In genomic region chr16:66563574-66564334, GRCh38 we compare ENCODE assay signal across 26 cellular contexts. TPM values are rescaled to one million over a fixed set of nuclear protein-coding genes. Genes with fewer than 3 reads are reported as not detected.
DNase-seq lines count a peak whose midpoint lies in the region; ATAC-seq and TF ChIP-seq lines count a peak whose summit lies in the region.
"Had no signal": no experiment of that assay in that cellular context is flagged by ENCODE, and none has a peak within 500 bp of the region (broad histone marks: within the 10 kb centered on the region; RNA-seq: fewer than 3 reads in every experiment).

No MANE protein-coding gene starts in this region.

- H3K9me3 ChIP-seq in CD8-positive, alpha-beta memory T cell (ENCODE audit: low read length) = no peaks in the 10 kb centered on the region
- no peaks in the 10 kb centered on the region for H3K9me3 ChIP-seq in T-helper 17 cell (ENCODE audit: control insufficient read depth, low read length, poor library complexity, severe bottlenecking)
- H3K9me3 ChIP-seq in ascending aorta = no peaks in the 10 kb centered on the region
- H3K9me3 ChIP-seq: A549, Peyer's patch had no signal

- DNase-seq in activated CD4-positive, alpha-beta T cell treated with anti-CD3 and anti-CD28 coated beads, Interleukin-2, amount 10 ng/mL, durations not matched to agents 24 days and 14 days = no peak
- no peak for DNase-seq in activated CD4-positive, alpha-beta T cell treated with anti-CD3 and anti-CD28 coated beads, Interleukin-2, amount 10 ng/mL, durations not matched to agents 7 days and 5 days
- DNase-seq in CD8-positive, alpha-beta memory T cell = no peak
- no peak for DNase-seq in T-helper 17 cell
- no peak for DNase-seq in immature natural killer cell
- no peak for DNase-seq in ascending aorta (ENCODE audit: low spot score in 2 of 2)
- DNase-seq: DMS 273 treated with DMSO at 0.1 percent for 48 hours; effector memory CD4-positive, alpha-beta T cell; GF-D8; H7; left colon; NCI-H187; NCI-H2227 treated with DMSO at 0.1 percent for 48 hours; NCI-H82; Peyer's patch; stimulated activated CD4-positive, alpha-beta T cell treated with anti-CD3 and anti-CD28 coated beads, Interleukin-4, amount 100 ng/mL, for 24 hours; substantia nigra had no signal

- no peak overlapping the region for H3K4me3 ChIP-seq in CD8-positive, alpha-beta memory T cell (ENCODE audit: low read length)
- H3K4me3 ChIP-seq in ascending aorta = no peak overlapping the region
- H3K4me3 ChIP-seq: A549, Peyer's patch had no signal

- CTCF ChIA-PET in activated CD4-positive, alpha-beta T cell treated with anti-CD3 and anti-CD28 coated beads, Interleukin-2, amount 10 ng/mL, durations not matched to agents 7 days and 5 days (lab: Charles Lee) = interaction anchor here (0.6 to 2.1 kb wide), 6 partner anchors 10 to 69 kb away, joined by 3 to 11 read pairs (median 4); partner anchors contain the start of gene CMTM2
- CTCF ChIA-PET in CD8-positive, alpha-beta memory T cell (lab: Charles Lee) = interaction anchor here (0.7 to 3.5 kb wide), 18 partner anchors 9 to 188 kb away, joined by 3 to 33 read pairs (median 6); partner anchors contain the start of genes CKLF, CMTM2 and CMTM3

- peaks cover 38% of the 10 kb centered on the region for H3K4me1 ChIP-seq in CD8-positive, alpha-beta memory T cell (ENCODE audit: insufficient read depth, low read length)
- no peaks in the 10 kb centered on the region for H3K4me1 ChIP-seq in ascending aorta

- H3K36me3 ChIP-seq in CD8-positive, alpha-beta memory T cell (ENCODE audit: insufficient read depth, low read length) = peaks cover 12% of the 10 kb centered on the region
- H3K36me3 ChIP-seq in ascending aorta = peaks cover 4 to 31% of the 10 kb centered on the region in 2 donors

- H3K27ac ChIP-seq in CD8-positive, alpha-beta memory T cell (ENCODE audit: low read depth, low read length) = no peak overlapping the region
- no peak overlapping the region for H3K27ac ChIP-seq in ascending aorta
- H3K27ac ChIP-seq: A549, Peyer's patch had no signal

- H3K9me3 Mint-ChIP-seq in activated CD4-positive, alpha-beta T cell treated with anti-CD3 and anti-CD28 coated beads, Interleukin-2, amount 10 ng/mL, durations not matched to agents 24 days and 14 days = no peaks in the 10 kb centered on the region
- H3K9me3 Mint-ChIP-seq in activated CD4-positive, alpha-beta T cell treated with anti-CD3 and anti-CD28 coated beads, Interleukin-2, amount 10 ng/mL, durations not matched to agents 7 days and 5 days = no peaks in the 10 kb centered on the region
- H3K9me3 Mint-ChIP-seq in CD8-positive, alpha-beta memory T cell = no peaks in the 10 kb centered on the region
- no peaks in the 10 kb centered on the region for H3K9me3 Mint-ChIP-seq in immature natural killer cell
- H3K9me3 Mint-ChIP-seq: nephron had no signal

- peaks cover 44% of the 10 kb centered on the region for H3K4me1 Mint-ChIP-seq in activated CD4-positive, alpha-beta T cell treated with anti-CD3 and anti-CD28 coated beads, Interleukin-2, amount 10 ng/mL, durations not matched to agents 24 days and 14 days
- H3K4me1 Mint-ChIP-seq in activated CD4-positive, alpha-beta T cell treated with anti-CD3 and anti-CD28 coated beads, Interleukin-2, amount 10 ng/mL, durations not matched to agents 7 days and 5 days = peaks cover 56% of the 10 kb centered on the region
- peaks cover 58 to 70% (median 64%) of the 10 kb centered on the region in 3 donors for H3K4me1 Mint-ChIP-seq in CD8-positive, alpha-beta memory T cell
- H3K4me1 Mint-ChIP-seq in T-helper 17 cell (peaks cover 49% of the 10 kb centered on the region), immature natural killer cell (peaks cover 60 to 79% of the 10 kb centered on the region in 2 donors)
- H3K4me1 Mint-ChIP-seq: nephron had no signal

- no peaks in the 10 kb centered on the region for H3K27me3 ChIP-seq in CD8-positive, alpha-beta memory T cell (ENCODE audit: insufficient read depth, low read length, poor library complexity, severe bottlenecking)
- no peaks in the 10 kb centered on the region for H3K27me3 ChIP-seq in ascending aorta
- H3K27me3 ChIP-seq: Peyer's patch had no signal

- H3K4me3 Mint-ChIP-seq in activated CD4-positive, alpha-beta T cell treated with anti-CD3 and anti-CD28 coated beads, Interleukin-2, amount 10 ng/mL, durations not matched to agents 24 days and 14 days = no peak overlapping the region
- no peak overlapping the region for H3K4me3 Mint-ChIP-seq in activated CD4-positive, alpha-beta T cell treated with anti-CD3 and anti-CD28 coated beads, Interleukin-2, amount 10 ng/mL, durations not matched to agents 7 days and 5 days
- H3K4me3 Mint-ChIP-seq in CD8-positive, alpha-beta memory T cell = no peak overlapping the region
- H3K4me3 Mint-ChIP-seq in T-helper 17 cell (no peak overlapping the region), immature natural killer cell (peak overlapping the region in 2 of 5 donors; percentile 66 to 84)
- H3K4me3 Mint-ChIP-seq: nephron had no signal

- TF ChIP-seq CTCF in ascending aorta (IDR thresholded peaks at IDR 0.05) = no peak

- peak overlapping the region; percentile 72 for H3K27ac Mint-ChIP-seq in activated CD4-positive, alpha-beta T cell treated with anti-CD3 and anti-CD28 coated beads, Interleukin-2, amount 10 ng/mL, durations not matched to agents 24 days and 14 days
- no peak overlapping the region for H3K27ac Mint-ChIP-seq in activated CD4-positive, alpha-beta T cell treated with anti-CD3 and anti-CD28 coated beads, Interleukin-2, amount 10 ng/mL, durations not matched to agents 7 days and 5 days
- H3K27ac Mint-ChIP-seq in CD8-positive, alpha-beta memory T cell = peak overlapping the region in 7 of 8 donors; percentile 13 to 91 (median 85)
- H3K27ac Mint-ChIP-seq in T-helper 17 cell = peak overlapping the region; percentile 95
- H3K27ac Mint-ChIP-seq in immature natural killer cell = peak overlapping the region; percentile 69 to 95 (median 93)
- H3K27ac Mint-ChIP-seq: nephron had no signal

- peaks cover 72% of the 10 kb centered on the region for H3K36me3 Mint-ChIP-seq in activated CD4-positive, alpha-beta T cell treated with anti-CD3 and anti-CD28 coated beads, Interleukin-2, amount 10 ng/mL, durations not matched to agents 24 days and 14 days (ENCODE audit: low read depth)
- H3K36me3 Mint-ChIP-seq in activated CD4-positive, alpha-beta T cell treated with anti-CD3 and anti-CD28 coated beads, Interleukin-2, amount 10 ng/mL, durations not matched to agents 7 days and 5 days (ENCODE audit: low read depth) = peaks cover 66% of the 10 kb centered on the region
- H3K36me3 Mint-ChIP-seq in CD8-positive, alpha-beta memory T cell = peaks cover 4 to 64% (median 16%) of the 10 kb centered on the region in 3 donors
- peaks cover 9% of the 10 kb centered on the region for H3K36me3 Mint-ChIP-seq in T-helper 17 cell (ENCODE audit: low read depth)
- H3K36me3 Mint-ChIP-seq in immature natural killer cell = peaks cover 26 to 47% (median 33%) of the 10 kb centered on the region in 3 donors

- H3K27me3 Mint-ChIP-seq in activated CD4-positive, alpha-beta T cell treated with anti-CD3 and anti-CD28 coated beads, Interleukin-2, amount 10 ng/mL, durations not matched to agents 24 days and 14 days = no peaks in the 10 kb centered on the region
- no peaks in the 10 kb centered on the region for H3K27me3 Mint-ChIP-seq in activated CD4-positive, alpha-beta T cell treated with anti-CD3 and anti-CD28 coated beads, Interleukin-2, amount 10 ng/mL, durations not matched to agents 7 days and 5 days
- H3K27me3 Mint-ChIP-seq in CD8-positive, alpha-beta memory T cell = no peaks in the 10 kb centered on the region
- H3K27me3 Mint-ChIP-seq in T-helper 17 cell (no peaks in the 10 kb centered on the region), immature natural killer cell (ENCODE audit: low read depth in 3 of 3) (no peaks in the 10 kb centered on the region)

- intact Hi-C loops in activated CD4-positive, alpha-beta T cell treated with anti-CD3 and anti-CD28 coated beads, Interleukin-2, amount 10 ng/mL, durations not matched to agents 24 days and 14 days (cut with micrococcal nuclease) = loop anchor here (1.0 kb wide), 4 partner anchors 10 to 46 kb away; no protein-coding TSS in a partner anchor
- intact Hi-C loops in ascending aorta (cut with DNase I) = no loop called here

- POLR2A ChIA-PET in activated CD4-positive, alpha-beta T cell treated with anti-CD3 and anti-CD28 coated beads, Interleukin-2, amount 10 ng/mL, durations not matched to agents 7 days and 5 days (lab: Charles Lee) = interaction anchor here (1.1 to 1.4 kb wide), 2 partner anchors 12 to 34 kb away, joined by 4 read pairs; partner anchors contain the start of gene CKLF
- POLR2A ChIA-PET in CD8-positive, alpha-beta memory T cell (lab: Charles Lee) = interaction anchor here (0.9 to 1.7 kb wide), 3 partner anchors 11 to 42 kb away, joined by 4 read pairs; partner anchors contain the start of gene CKLF

- ATAC-seq in T-helper 17 cell (no peak), GM18498 (IDR thresholded peaks at IDR 0.05; ENCODE audit: unreplicated experiment) (no peak), GM21367 (IDR thresholded peaks at IDR 0.05; ENCODE audit: unreplicated experiment) (no peak)
- ATAC-seq: A549, left colon had no signal

RNA-seq across cellular contexts. Expression of gene CMTM1, which starts 2.5 kb away (rescaled TPM):
- 12.2 and 13.6 TPM in 2 replicates for total RNA-seq in activated CD4-positive, alpha-beta T cell treated with anti-CD3 and anti-CD28 coated beads, Interleukin-2, amount 10 ng/mL, durations not matched to agents 24 days and 14 days
- 10 to 100 TPM; 12.3 to 15.3 TPM for total RNA-seq in activated CD4-positive, alpha-beta T cell treated with anti-CD3 and anti-CD28 coated beads, Interleukin-2, amount 10 ng/mL, durations not matched to agents 7 days and 5 days
- 1 to 10 TPM; 8.2 to 8.6 TPM for total RNA-seq in CD8-positive, alpha-beta memory T cell
- 1.2 TPM for polyA plus RNA-seq in CD8-positive, alpha-beta memory T cell
- total RNA-seq in T-helper 17 cell (1 to 10 TPM; 3.3 to 3.6 TPM), ascending aorta (not detected)
- 1 to 10 TPM; 1.1 to 3.1 (median 2.2) TPM for polyA plus RNA-seq in immature natural killer cell
- total RNA-seq: skeletal muscle tissue had no signal

RNA-seq across cellular contexts. Expression of gene CKLF, which starts 11.4 kb away (rescaled TPM):
- 145 and 146 TPM in 2 replicates for total RNA-seq in activated CD4-positive, alpha-beta T cell treated with anti-CD3 and anti-CD28 coated beads, Interleukin-2, amount 10 ng/mL, durations not matched to agents 24 days and 14 days
- total RNA-seq in activated CD4-positive, alpha-beta T cell treated with anti-CD3 and anti-CD28 coated beads, Interleukin-2, amount 10 ng/mL, durations not matched to agents 7 days and 5 days = 100 to 1,000 TPM; 124 to 132 TPM
- total RNA-seq in CD8-positive, alpha-beta memory T cell = 100 to 1,000 TPM; 118 to 121 TPM
- 265 TPM for polyA plus RNA-seq in CD8-positive, alpha-beta memory T cell
- 10 to 100 TPM; 41.6 to 42.5 TPM for total RNA-seq in T-helper 17 cell
- polyA plus RNA-seq in immature natural killer cell = 100 to 1,000 TPM; 226 to 318 (median 229) TPM
- total RNA-seq in ascending aorta = not detected

RNA-seq across cellular contexts. Expression of gene TK2, which starts 13.8 kb away (rescaled TPM):
- 5.8 and 6.7 TPM in 2 replicates for total RNA-seq in activated CD4-positive, alpha-beta T cell treated with anti-CD3 and anti-CD28 coated beads, Interleukin-2, amount 10 ng/mL, durations not matched to agents 24 days and 14 days
- 1 to 10 TPM; 7.4 to 9.3 TPM for total RNA-seq in activated CD4-positive, alpha-beta T cell treated with anti-CD3 and anti-CD28 coated beads, Interleukin-2, amount 10 ng/mL, durations not matched to agents 7 days and 5 days
- total RNA-seq in CD8-positive, alpha-beta memory T cell = 1 to 10 TPM; 5.6 TPM
- polyA plus RNA-seq in CD8-positive, alpha-beta memory T cell = 10.4 TPM
- total RNA-seq in T-helper 17 cell (1 to 10 TPM; 7.1 to 9.4 TPM), ascending aorta (21.5 TPM)
- polyA plus RNA-seq in immature natural killer cell = 10 to 100 TPM in 1 of 3 donors, 1 to 10 TPM in 2; 8.2 to 19.9 (median 9.8) TPM

RNA-seq across cellular contexts. Expression of gene CMTM2, which starts 15.5 kb away (rescaled TPM):
- total RNA-seq in activated CD4-positive, alpha-beta T cell treated with anti-CD3 and anti-CD28 coated beads, Interleukin-2, amount 10 ng/mL, durations not matched to agents 24 days and 14 days = 0.51 and 0.95 TPM in 2 replicates
- under 1 TPM; 0.73 to 0.97 TPM for total RNA-seq in activated CD4-positive, alpha-beta T cell treated with anti-CD3 and anti-CD28 coated beads, Interleukin-2, amount 10 ng/mL, durations not matched to agents 7 days and 5 days
- total RNA-seq in CD8-positive, alpha-beta memory T cell = under 1 TPM; 0.22 to 0.24 TPM
- polyA plus RNA-seq in CD8-positive, alpha-beta memory T cell = not detected
- total RNA-seq in T-helper 17 cell (under 1 TPM in 1 of 2 donors, not detected in 1; 0.70 TPM), ascending aorta (not detected)
- polyA plus RNA-seq in immature natural killer cell = under 1 TPM in 1 of 3 donors, not detected in 2; 0.85 TPM
- total RNA-seq: chondrocyte, left colon, Peyer's patch, SK-MEL-5, skeletal muscle tissue, urinary bladder had no signal
- polyA plus RNA-seq: BJ, urinary bladder had no signal

RNA-seq across cellular contexts. Expression of gene CMTM3, which starts 40.8 kb away (rescaled TPM):
- 95.6 and 100 TPM in 2 replicates for total RNA-seq in activated CD4-positive, alpha-beta T cell treated with anti-CD3 and anti-CD28 coated beads, Interleukin-2, amount 10 ng/mL, durations not matched to agents 24 days and 14 days
- total RNA-seq in activated CD4-positive, alpha-beta T cell treated with anti-CD3 and anti-CD28 coated beads, Interleukin-2, amount 10 ng/mL, durations not matched to agents 7 days and 5 days = 100 to 1,000 TPM; 100 to 107 TPM
- total RNA-seq in CD8-positive, alpha-beta memory T cell = 10 to 100 TPM; 68.0 to 71.8 TPM
- polyA plus RNA-seq in CD8-positive, alpha-beta memory T cell = 131 TPM
- 10 to 100 TPM; 60.5 to 74.6 TPM for total RNA-seq in T-helper 17 cell
- 100 to 1,000 TPM in 2 of 3 donors, 10 to 100 TPM in 1; 83.5 to 145 (median 127) TPM for polyA plus RNA-seq in immature natural killer cell
- 42.6 TPM for total RNA-seq in ascending aorta

Comparison
In these comparisons a context has a peak if more than half of its experiments do, and no peak if none do; other contexts are left out.
1. RNA of gene CKLF, which starts 11.4 kb away (total RNA-seq): 145 to 146 TPM in activated CD4-positive, alpha-beta T cell treated with anti-CD3 and anti-CD28 coated beads, Interleukin-2, amount 10 ng/mL, durations not matched to agents 24 days and 14 days, 124 to 132 TPM in activated CD4-positive, alpha-beta T cell treated with anti-CD3 and anti-CD28 coated beads, Interleukin-2, amount 10 ng/mL, durations not matched to agents 7 days and 5 days, 118 to 121 TPM in CD8-positive, alpha-beta memory T cell and 41.6 to 42.5 TPM in T-helper 17 cell; not detected in ascending aorta (single experiment); every median in the first group is over 10 times any median in the second.